In the genomic region with DNA sequence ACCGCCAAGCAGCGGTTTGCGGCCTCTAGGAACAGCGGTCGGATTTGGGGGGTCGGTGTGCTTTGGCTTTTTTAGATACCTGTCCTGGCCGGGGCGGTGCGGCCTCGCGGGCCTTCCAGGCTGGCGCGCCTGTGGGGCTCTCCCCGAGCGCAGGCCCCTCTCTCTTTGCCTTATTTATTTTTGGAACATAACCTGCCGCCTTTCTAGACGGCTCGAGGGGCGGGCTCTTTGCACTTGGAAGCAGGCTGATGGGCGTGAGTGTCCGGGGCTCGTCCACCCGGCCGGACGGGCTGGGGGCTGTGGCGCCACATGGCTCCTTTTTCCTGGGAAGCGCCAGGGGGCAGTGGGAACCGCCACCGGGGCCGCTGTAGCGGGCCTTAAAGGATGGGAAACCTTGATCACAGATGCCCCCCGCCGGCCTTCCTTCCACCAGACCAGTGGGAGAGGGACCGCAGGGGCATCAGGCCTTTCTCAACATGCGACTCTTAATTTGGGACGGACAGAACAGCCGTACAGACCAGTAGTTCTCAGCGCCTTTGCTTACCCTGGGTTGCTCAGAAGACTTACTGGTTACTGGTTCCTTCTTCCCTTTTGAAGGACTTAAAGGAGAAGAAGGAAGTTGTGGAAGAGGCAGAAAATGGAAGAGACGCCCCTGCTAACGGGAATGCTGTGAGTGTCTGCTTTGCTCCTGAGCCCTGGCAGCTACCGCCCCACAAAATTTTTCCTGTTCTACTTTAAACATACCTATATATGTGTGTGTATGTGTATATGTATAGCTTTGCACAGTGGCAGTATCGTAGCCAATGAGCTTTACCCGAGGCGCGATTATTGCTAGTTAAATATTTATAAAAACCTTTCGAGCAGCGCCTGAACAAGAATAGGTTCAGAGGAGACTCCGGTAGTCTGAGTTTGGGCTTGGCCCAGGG, we compare ENCODE assay signal across 8 cellular contexts. TPM values are rescaled to one million over a fixed set of nuclear protein-coding genes. Genes with fewer than 3 reads are reported as not detected.
A peak's percentile ranks its signal among the peaks of the same experiment; 100 is the strongest.
DNase-seq lines count a peak whose midpoint lies in the region; ATAC-seq and TF ChIP-seq lines count a peak whose summit lies in the region.

No MANE protein-coding gene starts in this region.

- peaks cover 35% of the 10 kb centered on the region for H3K4me1 Mint-ChIP-seq in activated CD8-positive, alpha-beta T cell treated with anti-CD3 and anti-CD28 coated beads for 36 hours (ENCODE audit: low read depth)
- peaks cover 39% of the 10 kb centered on the region for H3K4me1 Mint-ChIP-seq in osteocyte (ENCODE audit: unreplicated experiment)

- H3K27me3 Mint-ChIP-seq in activated CD8-positive, alpha-beta T cell treated with anti-CD3 and anti-CD28 coated beads for 36 hours, result peaks cover 2% of the 10 kb centered on the region
- no peaks in the 10 kb centered on the region for H3K27me3 Mint-ChIP-seq in osteocyte (ENCODE audit: unreplicated experiment)

- intact Hi-C loops in activated CD8-positive, alpha-beta T cell treated with anti-CD3 and anti-CD28 coated beads for 36 hours (cut with micrococcal nuclease), result no loop called here

- DNase-seq in AG04449 (ENCODE audit: low read depth, low spot score), result no peak
- DNase-seq in HCEC 1CT, result peak; percentile 7
- peak; percentile 16 for DNase-seq in activated CD8-positive, alpha-beta T cell treated with anti-CD3 and anti-CD28 coated beads for 36 hours
- DNase-seq in fibroblast of the aortic adventitia (ENCODE audit: low read depth), result no peak
- DNase-seq in osteocyte (ENCODE audit: extremely low spot score, unreplicated experiment), result no peak
- no peak for DNase-seq in A172 (ENCODE audit: low spot score)
- no peak for DNase-seq in NCI-H446 (lab: John Stamatoyannopoulos, UW)

- peak overlapping the region; percentile 99 for H3K4me3 Mint-ChIP-seq in activated CD8-positive, alpha-beta T cell treated with anti-CD3 and anti-CD28 coated beads for 36 hours
- H3K4me3 Mint-ChIP-seq in osteocyte (ENCODE audit: unreplicated experiment), result peak overlapping the region; percentile 88

- POLR2A ChIA-PET in AG04449 (lab: Yijun Ruan, JAX), result interaction anchor here (2.4 kb wide), 1 partner anchor 11 kb away, joined by 7 read pairs; no protein-coding TSS in a partner anchor
- POLR2A ChIA-PET in activated CD8-positive, alpha-beta T cell treated with anti-CD3 and anti-CD28 coated beads for 36 hours (lab: Charles Lee), result interaction anchor here (0.9 to 8.1 kb wide), 15 partner anchors 11 to 255 kb away, joined by 3 to 166 read pairs (median 9); a partner anchor contains a TSS

- CTCF ChIA-PET in AG04449 (lab: Yijun Ruan, JAX), result interaction anchor here (0.6 to 29.6 kb wide), 16 partner anchors 10 to 147 kb away, joined by 3 to 743 read pairs (median 4); a partner anchor contains a TSS
- CTCF ChIA-PET in activated CD8-positive, alpha-beta T cell treated with anti-CD3 and anti-CD28 coated beads for 36 hours (lab: Charles Lee), result interaction anchor here (1.0 to 8.9 kb wide), 6 partner anchors 24 to 99 kb away, joined by 3 to 385 read pairs (median 125); no protein-coding TSS in a partner anchor

- H3K9me3 Mint-ChIP-seq in activated CD8-positive, alpha-beta T cell treated with anti-CD3 and anti-CD28 coated beads for 36 hours, result no peaks in the 10 kb centered on the region
- H3K9me3 Mint-ChIP-seq in osteocyte (ENCODE audit: unreplicated experiment), result no peaks in the 10 kb centered on the region

- peak overlapping the region; percentile 100 for H3K27ac Mint-ChIP-seq in activated CD8-positive, alpha-beta T cell treated with anti-CD3 and anti-CD28 coated beads for 36 hours
- H3K27ac Mint-ChIP-seq in osteocyte (ENCODE audit: unreplicated experiment), result peak overlapping the region; percentile 78

- no peak for ATAC-seq in activated CD8-positive, alpha-beta T cell treated with anti-CD3 and anti-CD28 coated beads for 36 hours
- ATAC-seq in GM18870 (IDR thresholded peaks at IDR 0.05; ENCODE audit: unreplicated experiment), result no peak

- peak overlapping the region; percentile 77 for H3K4me3 ChIP-seq in AG04449 (ENCODE audit: low read depth, low read length)
- H3K4me3 ChIP-seq in fibroblast of the aortic adventitia (ENCODE audit: low read depth, low read length), result peak overlapping the region; percentile 76

- peaks cover 45% of the 10 kb centered on the region for H3K36me3 Mint-ChIP-seq in activated CD8-positive, alpha-beta T cell treated with anti-CD3 and anti-CD28 coated beads for 36 hours (ENCODE audit: low read depth)
- H3K36me3 Mint-ChIP-seq in osteocyte (ENCODE audit: unreplicated experiment), result peaks cover 21% of the 10 kb centered on the region

- TF ChIP-seq CTCF in AG04449 (IDR thresholded peaks at IDR 0.05; ENCODE audit: insufficient read depth, low read length, missing control alignments), result peak; percentile 44
- no peak for TF ChIP-seq CTCF in activated CD8-positive, alpha-beta T cell treated with anti-CD3 and anti-CD28 coated beads for 36 hours (IDR thresholded peaks at IDR 0.05)
- TF ChIP-seq CTCF in fibroblast of the aortic adventitia (IDR thresholded peaks at IDR 0.05; ENCODE audit: insufficient read depth, low read length), result peak; percentile 28
- TF ChIP-seq CTCF in osteocyte (IDR thresholded peaks at IDR 0.05), result no peak

RNA-seq across cellular contexts. Expression of a gene that starts 2.7 kb away (rescaled TPM):
- 1,000 to 10,000 TPM; 2,463 to 2,468 TPM for total RNA-seq in activated CD8-positive, alpha-beta T cell treated with anti-CD3 and anti-CD28 coated beads for 36 hours
- total RNA-seq in fibroblast of the aortic adventitia (ENCODE audit: low replicate concordance), result 893 and 2,614 TPM in 2 replicates
- total RNA-seq in osteocyte, result 709 and 776 TPM in 2 replicates
- 1,279 and 1,335 TPM in 2 replicates for total RNA-seq in A172 (2014; rRNA removed; shearing (Covaris generic))

Comparison
In these comparisons a context has a peak if more than half of its experiments do, and no peak if none do; other contexts are left out.
1. DNase-seq: peak in HCEC 1CT (single experiment) and activated CD8-positive, alpha-beta T cell treated with anti-CD3 and anti-CD28 coated beads for 36 hours (single experiment); none in AG04449 (single experiment), fibroblast of the aortic adventitia (single experiment), osteocyte (single experiment), A172 (single experiment) and NCI-H446 (0 of 2).
2. CTCF ChIP-seq: peak in AG04449 (single experiment) and fibroblast of the aortic adventitia (single experiment); none in activated CD8-positive, alpha-beta T cell treated with anti-CD3 and anti-CD28 coated beads for 36 hours (single experiment) and osteocyte (single experiment).